15 cellular contexts compared by ENCODE assay signal in genomic region chr11:125371451-125371935, GRCh38.
DNase-seq lines count a peak whose midpoint lies in the region; ATAC-seq, FAIRE-seq and TF ChIP-seq lines count a peak whose summit lies in the region.
"Had no signal": no experiment of that assay in that cellular context is flagged by ENCODE, and none has a peak within 500 bp of the region (broad histone marks: within the 10 kb centered on the region; RNA-seq: fewer than 3 reads in every experiment).

No MANE protein-coding gene starts in this region.

- peaks cover 28% of the 10 kb centered on the region for H3K27me3 Mint-ChIP-seq in endodermal cell (ENCODE audit: insufficient read depth)

- H3K27me3 ChIP-seq in HUES6 (ENCODE audit: control insufficient read depth, insufficient read depth, low read length) (no peaks in the 10 kb centered on the region), endodermal cell (ENCODE audit: control insufficient read depth, insufficient read depth, low read length, poor library complexity, severe bottlenecking) (no peaks in the 10 kb centered on the region), breast epithelium (no peaks in the 10 kb centered on the region)

- no peaks in the 10 kb centered on the region for H3K36me3 Mint-ChIP-seq in endodermal cell (ENCODE audit: low read depth)
- H3K36me3 Mint-ChIP-seq: IgD-negative memory B cell had no signal

- peaks cover 62% of the 10 kb centered on the region for H3K4me1 Mint-ChIP-seq in endodermal cell
- H3K4me1 Mint-ChIP-seq: activated CD4-positive, alpha-beta memory T cell treated with anti-CD3 and anti-CD28 coated beads, Interleukin-2, amount 10 ng/mL, durations not matched to agents 7 days and 5 days; IgD-negative memory B cell had no signal

- 1 to 7% methylated on average over 6 to 10 of the region's 10 CpGs for WGBS in endodermal cell (ENCODE audit: insufficient coverage in 1 of 2, insufficient read length in 1 of 2), 2 experiments

- H3K4me3 ChIP-seq in HUES6 (ENCODE audit: low read depth, low read length) (peak overlapping the region; percentile 46), endodermal cell (ENCODE audit: low read length) (peak overlapping the region; percentile 30), retinal pigment epithelial cell (ENCODE audit: low read length) (no peak overlapping the region), breast epithelium (no peak overlapping the region)
- H3K4me3 ChIP-seq: lower lobe of right lung, PC-9 had no signal

- no peak for FAIRE-seq in frontal cortex (lab: Jason Lieb, UNC)

- H3K27ac ChIP-seq in HUES6 (ENCODE audit: low read depth, low read length) (peak overlapping the region; percentile 18; the same call in 1 of the 2 replicates), endodermal cell (ENCODE audit: low read depth, low read length) (peak overlapping the region; percentile 55), breast epithelium (no peak overlapping the region)
- H3K27ac ChIP-seq: C4-2B, lower lobe of right lung, PC-9 had no signal

- DNase-seq in NCI-H524 treated with DMSO at 0.1 percent for 48 hours (lab: John Stamatoyannopoulos, UW) (peak; percentile 49), endodermal cell (peak; percentile 95), retinal pigment epithelial cell (ENCODE audit: low read depth) (no peak), breast epithelium (ENCODE audit: low spot score in 2 of 2) (no peak), SHP77 (lab: John Stamatoyannopoulos, UW) (no peak), frontal cortex (ENCODE audit: low spot score in 2 of 2) (no peak)
- DNase-seq: activated CD4-positive, alpha-beta memory T cell treated with anti-CD3 and anti-CD28 coated beads, Interleukin-2, amount 10 ng/mL, durations not matched to agents 7 days and 5 days; activated effector memory CD4-positive, alpha-beta T cell treated with anti-CD3 and anti-CD28 coated beads, Interleukin-2, amount 50 U/mL, for 16 hours; lower lobe of right lung; NCI-H1694 treated with DMSO at 0.1 percent for 48 hours; PC-9 had no signal

- ATAC-seq in HG03457 (IDR thresholded peaks at IDR 0.05; ENCODE audit: unreplicated experiment) = no peak
- ATAC-seq: lower lobe of right lung had no signal

- intact Hi-C loops in breast epithelium (cut with DNase I; ENCODE audit: low total_unique reads) = no loop called here

- H3K4me1 ChIP-seq in HUES6 (ENCODE audit: control insufficient read depth, insufficient read depth, low read length) (peaks cover 50% of the 10 kb centered on the region), endodermal cell (ENCODE audit: control insufficient read depth, insufficient read depth, low read length) (peaks cover 34% of the 10 kb centered on the region), breast epithelium (no peaks in the 10 kb centered on the region)

- H3K9me3 ChIP-seq in HUES6 (ENCODE audit: control insufficient read depth, insufficient read depth, low read depth, low read length) (no peaks in the 10 kb centered on the region), endodermal cell (ENCODE audit: control insufficient read depth, low read length) (no peaks in the 10 kb centered on the region), breast epithelium (no peaks in the 10 kb centered on the region)
- H3K9me3 ChIP-seq: lower lobe of right lung had no signal

- H3K36me3 ChIP-seq in HUES6 (ENCODE audit: control insufficient read depth, insufficient read depth, low read length) (no peaks in the 10 kb centered on the region), endodermal cell (ENCODE audit: control insufficient read depth, insufficient read depth, low read length) (no peaks in the 10 kb centered on the region), breast epithelium (no peaks in the 10 kb centered on the region)
- H3K36me3 ChIP-seq: lower lobe of right lung had no signal

- H3K9ac ChIP-seq in HUES6 (ENCODE audit: low read length) (peak overlapping the region; percentile 41), endodermal cell (ENCODE audit: extremely low read depth, low read length, poor library complexity, severe bottlenecking) (peak overlapping the region; percentile 3)

- H3K4me3 Mint-ChIP-seq in endodermal cell = peak overlapping the region; percentile 53
- H3K4me3 Mint-ChIP-seq: activated CD4-positive, alpha-beta memory T cell treated with anti-CD3 and anti-CD28 coated beads, Interleukin-2, amount 10 ng/mL, durations not matched to agents 7 days and 5 days; IgD-negative memory B cell had no signal

- no peaks in the 10 kb centered on the region for H3K9me3 Mint-ChIP-seq in endodermal cell
- H3K9me3 Mint-ChIP-seq: activated CD4-positive, alpha-beta memory T cell treated with anti-CD3 and anti-CD28 coated beads, Interleukin-2, amount 10 ng/mL, durations not matched to agents 7 days and 5 days; IgD-negative memory B cell had no signal

- TF ChIP-seq CTCF in endodermal cell (conservative IDR thresholded peaks at IDR 0.05) = no peak
- TF ChIP-seq CTCF in retinal pigment epithelial cell (conservative IDR thresholded peaks at IDR 0.05; ENCODE audit: low read depth, low read length) = peak; percentile 7
- no peak for TF ChIP-seq CTCF in breast epithelium (IDR thresholded peaks at IDR 0.05)

- TF ChIP-seq POLR2A in breast epithelium (IDR thresholded peaks at IDR 0.05) = no peak

- peak overlapping the region; percentile 97 for H3K27ac Mint-ChIP-seq in endodermal cell
- H3K27ac Mint-ChIP-seq: activated CD4-positive, alpha-beta memory T cell treated with anti-CD3 and anti-CD28 coated beads, Interleukin-2, amount 10 ng/mL, durations not matched to agents 7 days and 5 days; IgD-negative memory B cell had no signal

Comparison
In these comparisons a context has a peak if more than half of its experiments do, and no peak if none do; other contexts are left out.
1. H3K27ac ChIP-seq: peak in HUES6 (single experiment) and endodermal cell (single experiment); none in breast epithelium (0 of 2).
2. H3K4me3 ChIP-seq: peak in HUES6 (single experiment) and endodermal cell (single experiment); none in retinal pigment epithelial cell (single experiment) and breast epithelium (0 of 3).
3. DNase-seq: peak in NCI-H524 treated with DMSO at 0.1 percent for 48 hours (single experiment) and endodermal cell (single experiment); none in retinal pigment epithelial cell (single experiment), breast epithelium (0 of 2), SHP77 (0 of 2) and frontal cortex (0 of 2).